In the genomic region with DNA sequence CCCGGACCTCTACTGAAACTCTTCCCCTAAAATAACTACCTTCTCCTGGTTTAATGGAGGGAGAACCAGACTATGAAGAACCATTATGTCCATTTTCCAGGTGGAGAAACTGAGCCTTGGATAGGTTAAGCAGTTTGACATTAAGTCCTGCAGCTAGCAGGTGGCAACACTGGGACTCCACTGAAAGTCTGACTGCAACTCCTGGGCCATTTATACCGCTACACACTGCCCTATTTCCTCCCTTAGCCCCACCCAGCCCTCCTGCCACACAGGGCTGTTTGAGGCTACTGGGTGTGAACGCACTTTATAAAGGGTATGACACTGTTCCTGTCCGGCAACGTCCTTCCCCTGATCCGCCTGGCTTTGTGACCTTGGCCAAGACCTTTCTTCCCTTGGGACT, we compare ENCODE assay signal across 8 cellular contexts. TPM values are rescaled to one million over a fixed set of nuclear protein-coding genes. Genes with fewer than 3 reads are reported as not detected.
DNase-seq lines count a peak whose midpoint lies in the region; ATAC-seq, FAIRE-seq and TF ChIP-seq lines count a peak whose summit lies in the region.

No MANE protein-coding gene starts in this region.

- no peak for TF ChIP-seq CTCF in GM12864 (IDR thresholded peaks at IDR 0.05; ENCODE audit: low read depth, low read length, missing control alignments)
- no peak for TF ChIP-seq CTCF in endothelial cell (IDR thresholded peaks at IDR 0.05; ENCODE audit: unreplicated experiment)
- TF ChIP-seq CTCF in progenitor cell of endocrine pancreas (IDR thresholded peaks at IDR 0.05; ENCODE audit: unreplicated experiment) = no peak

- H3K4me3 Mint-ChIP-seq in endothelial cell (ENCODE audit: unreplicated experiment) = peak overlapping the region; percentile 95
- H3K4me3 Mint-ChIP-seq in progenitor cell of endocrine pancreas (ENCODE audit: low read depth) = peak overlapping the region; percentile 96

- no peak for DNase-seq in GM12864 (ENCODE audit: low read depth)
- DNase-seq in NOMO-1 (lab: John Stamatoyannopoulos, UW; ENCODE audit: unreplicated experiment in 2 of 2) = peak; percentile 19 to 29
- no peak for DNase-seq in endothelial cell (ENCODE audit: low spot score)
- no peak for DNase-seq in progenitor cell of endocrine pancreas (ENCODE audit: low spot score, unreplicated experiment)
- DNase-seq in H54 (ENCODE audit: insufficient read length, low spot score) = no peak
- DNase-seq in kidney tubule cell (ENCODE audit: low spot score) = no peak

- TF ChIP-seq POLR2A in H54 (IDR thresholded peaks at IDR 0.05; ENCODE audit: low read depth, low read length) = no peak

- H3K36me3 Mint-ChIP-seq in endothelial cell (ENCODE audit: low read depth, unreplicated experiment) = no peaks in the 10 kb centered on the region
- H3K36me3 Mint-ChIP-seq in progenitor cell of endocrine pancreas (ENCODE audit: insufficient read depth) = peaks cover 3% of the 10 kb centered on the region

- FAIRE-seq in H54 (lab: Jason Lieb, UNC) = no peak

- ATAC-seq in GM21723 (IDR thresholded peaks at IDR 0.05; ENCODE audit: unreplicated experiment) = no peak
- ATAC-seq in activated CD4-positive, CD25-positive, alpha-beta regulatory T cell treated with anti-CD3 and anti-CD28 coated beads, Interleukin-2, amount 50 U/mL, for 24 hours = no peak

- H3K27ac Mint-ChIP-seq in endothelial cell (ENCODE audit: unreplicated experiment) (peak overlapping the region; percentile 93), progenitor cell of endocrine pancreas (no peak overlapping the region)

- H3K4me1 Mint-ChIP-seq in endothelial cell (ENCODE audit: unreplicated experiment) (peaks cover 15% of the 10 kb centered on the region), progenitor cell of endocrine pancreas (ENCODE audit: low read depth) (peaks cover 8% of the 10 kb centered on the region)

- peaks cover 7% of the 10 kb centered on the region for H3K27me3 Mint-ChIP-seq in endothelial cell (ENCODE audit: unreplicated experiment)
- H3K27me3 Mint-ChIP-seq in progenitor cell of endocrine pancreas = no peaks in the 10 kb centered on the region

- H3K9me3 Mint-ChIP-seq in endothelial cell (ENCODE audit: unreplicated experiment) (no peaks in the 10 kb centered on the region), progenitor cell of endocrine pancreas (ENCODE audit: low read depth) (no peaks in the 10 kb centered on the region)

- H3K4me3 ChIP-seq in GM12864 (ENCODE audit: low read depth, low read length) = peak overlapping the region; percentile 65

RNA-seq across cellular contexts. Expression of a gene that starts 0.5 kb away (rescaled TPM):
- total RNA-seq in endothelial cell (ENCODE audit: unreplicated experiment) = 18.4 TPM
- 21.1 and 21.9 TPM in 2 replicates for total RNA-seq in progenitor cell of endocrine pancreas

RNA-seq across cellular contexts. Expression of a gene that starts 42.5 kb away (rescaled TPM):
- total RNA-seq in endothelial cell (ENCODE audit: unreplicated experiment) = 59.2 TPM
- total RNA-seq in progenitor cell of endocrine pancreas = 73.8 and 77.3 TPM in 2 replicates

RNA-seq across cellular contexts. Expression of a gene that starts 58.0 kb away (rescaled TPM):
- total RNA-seq in endothelial cell (ENCODE audit: unreplicated experiment) = 142 TPM
- 16.5 and 17.6 TPM in 2 replicates for total RNA-seq in progenitor cell of endocrine pancreas

Comparison
In these comparisons a context has a peak if more than half of its experiments do, and no peak if none do; other contexts are left out.
1. DNase-seq: peak in NOMO-1 (2 of 2); none in GM12864 (single experiment), endothelial cell (single experiment), progenitor cell of endocrine pancreas (single experiment), H54 (single experiment) and kidney tubule cell (single experiment).